ENCODE assay signal across 9 cellular contexts in the genomic region with DNA sequence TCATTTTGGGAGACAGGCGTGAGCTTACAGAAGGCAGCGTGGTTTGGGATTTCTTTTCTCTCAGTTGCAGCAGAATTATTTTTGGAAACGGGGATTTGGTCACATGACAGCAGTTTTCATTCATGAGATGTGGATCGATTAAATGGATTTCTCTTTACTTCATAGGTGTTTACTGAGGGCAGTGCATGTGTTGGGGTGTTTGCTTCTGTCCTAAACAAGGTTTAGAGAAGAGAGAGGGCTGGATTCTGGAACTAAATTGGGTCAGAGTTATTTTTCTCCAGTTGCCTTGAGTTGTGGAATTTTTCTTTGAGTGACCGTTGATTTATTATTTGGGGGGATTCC. TPM values are rescaled to one million over a fixed set of nuclear protein-coding genes. Genes with fewer than 3 reads are reported as not detected.
A peak's percentile ranks its signal among the peaks of the same experiment; 100 is the strongest.
DNase-seq lines count a peak whose midpoint lies in the region; ATAC-seq and TF ChIP-seq lines count a peak whose summit lies in the region.
"Had no signal": no experiment of that assay in that cellular context is flagged by ENCODE, and none has a peak within 500 bp of the region (broad histone marks: within the 10 kb centered on the region; RNA-seq: fewer than 3 reads in every experiment).

No MANE protein-coding gene starts in this region.

- CTCF ChIA-PET in activated CD4-positive, alpha-beta T cell treated with anti-CD3 and anti-CD28 coated beads for 36 hours (lab: Charles Lee) = interaction anchor here (0.9 to 1.1 kb wide), 2 partner anchors 10 to 27 kb away, joined by 3 to 4 read pairs; no protein-coding TSS in a partner anchor
- CTCF ChIA-PET in activated CD4-positive, alpha-beta T cell treated with anti-CD3 and anti-CD28 coated beads, Interleukin-2, amount 10 ng/mL, durations not matched to agents 7 days and 5 days (lab: Charles Lee) = no interaction called here

- POLR2A ChIA-PET in activated CD4-positive, alpha-beta T cell treated with anti-CD3 and anti-CD28 coated beads for 36 hours (lab: Charles Lee) = interaction anchor here (0.7 kb wide), 1 partner anchor 55 kb away, joined by 3 read pairs; no protein-coding TSS in a partner anchor
- POLR2A ChIA-PET in activated CD4-positive, alpha-beta T cell treated with anti-CD3 and anti-CD28 coated beads, Interleukin-2, amount 10 ng/mL, durations not matched to agents 7 days and 5 days (lab: Charles Lee) = no interaction called here

- no peaks in the 10 kb centered on the region for H3K36me3 ChIP-seq in mesodermal cell (ENCODE audit: control insufficient read depth, insufficient read depth, low read length)
- H3K36me3 ChIP-seq in transverse colon = no peaks in the 10 kb centered on the region

- intact Hi-C loops in activated CD4-positive, alpha-beta T cell treated with anti-CD3 and anti-CD28 coated beads for 36 hours (cut with DNase I, micrococcal nuclease) = no loop called here
- intact Hi-C loops in transverse colon (cut with DNase I; ENCODE audit: low total_unique reads) = no loop called here

- TF ChIP-seq CTCF in brain (conservative IDR thresholded peaks at IDR 0.05) (no peak), transverse colon (IDR thresholded peaks at IDR 0.05) (no peak), omental fat pad (IDR thresholded peaks at IDR 0.05) (no peak)

- H3K4me1 ChIP-seq in mesodermal cell (ENCODE audit: control insufficient read depth, insufficient read depth, low read length, poor library complexity, severe bottlenecking) (peaks cover 28% of the 10 kb centered on the region), transverse colon (peaks cover 37 to 75% (median 58%) of the 10 kb centered on the region in 4 donors)

- H3K36me3 Mint-ChIP-seq in activated CD4-positive, alpha-beta T cell treated with anti-CD3 and anti-CD28 coated beads for 36 hours (ENCODE audit: low read depth) = peaks cover 7% of the 10 kb centered on the region
- peaks cover 8% of the 10 kb centered on the region for H3K36me3 Mint-ChIP-seq in activated CD4-positive, alpha-beta T cell treated with anti-CD3 and anti-CD28 coated beads, Interleukin-2, amount 10 ng/mL, durations not matched to agents 7 days and 5 days (ENCODE audit: low read depth)
- H3K36me3 Mint-ChIP-seq in brain = peaks cover 14% of the 10 kb centered on the region

- no peaks in the 10 kb centered on the region for H3K27me3 ChIP-seq in transverse colon

- no peak overlapping the region for H3K4me3 Mint-ChIP-seq in activated CD4-positive, alpha-beta T cell treated with anti-CD3 and anti-CD28 coated beads for 36 hours
- H3K4me3 Mint-ChIP-seq in activated CD4-positive, alpha-beta T cell treated with anti-CD3 and anti-CD28 coated beads, Interleukin-2, amount 10 ng/mL, durations not matched to agents 7 days and 5 days = no peak overlapping the region
- H3K4me3 Mint-ChIP-seq in brain = peak overlapping the region; percentile 62 to 87 (median 83)
- H3K4me3 Mint-ChIP-seq: activated CD8-positive, alpha-beta T cell treated with anti-CD3 and anti-CD28 coated beads, Interleukin-2, amount 10 ng/mL, durations not matched to agents 7 days and 5 days had no signal

- TF ChIP-seq EP300 in transverse colon (IDR thresholded peaks at IDR 0.05; ENCODE audit: low read depth) = no peak

- WGBS in mesodermal cell (ENCODE audit: insufficient coverage in 2 of 2), 2 experiments = 80 to 83% methylated on average over 1 to 2 of the region's 5 CpGs
- WGBS in transverse colon (ENCODE audit: low coverage in 1 of 2), 2 donors = 13 to 25% methylated on average over 5 of the region's 5 CpGs

- no peak for ATAC-seq in activated CD4-positive, alpha-beta T cell treated with anti-CD3 and anti-CD28 coated beads for 36 hours
- ATAC-seq in omental fat pad (ENCODE audit: low FRiP score) = no peak
- ATAC-seq: activated CD8-positive, alpha-beta T cell treated with anti-CD3 and anti-CD28 coated beads, Interleukin-2, amount 10 ng/mL, durations not matched to agents 7 days and 5 days had no signal

- H3K27ac Mint-ChIP-seq in activated CD4-positive, alpha-beta T cell treated with anti-CD3 and anti-CD28 coated beads for 36 hours = peak overlapping the region; percentile 23
- H3K27ac Mint-ChIP-seq in activated CD4-positive, alpha-beta T cell treated with anti-CD3 and anti-CD28 coated beads, Interleukin-2, amount 10 ng/mL, durations not matched to agents 7 days and 5 days = no peak overlapping the region
- peak overlapping the region; percentile 90 to 98 (median 96) for H3K27ac Mint-ChIP-seq in brain
- H3K27ac Mint-ChIP-seq: activated CD8-positive, alpha-beta T cell treated with anti-CD3 and anti-CD28 coated beads, Interleukin-2, amount 10 ng/mL, durations not matched to agents 7 days and 5 days had no signal

- in situ Hi-C loops in transverse colon (cut with MboI; ENCODE audit: low pct_ligation_motif_present in 1 of 4, low pct_unique_long_range_greater_than_20kb in 1 of 4, low sequenced_read_pairs in 3 of 4) = no loop called here

- H3K4me3 ChIP-seq in mesodermal cell (ENCODE audit: extremely low read depth, insufficient read depth, low read length, poor library complexity, severe bottlenecking) (no peak overlapping the region), transverse colon (peak overlapping the region in 1 of 4 donors; percentile 1)

- DNase-seq in activated CD4-positive, alpha-beta T cell treated with anti-CD3 and anti-CD28 coated beads for 36 hours = no peak
- no peak for DNase-seq in activated CD4-positive, alpha-beta T cell treated with anti-CD3 and anti-CD28 coated beads, Interleukin-2, amount 10 ng/mL, durations not matched to agents 7 days and 5 days
- DNase-seq in transverse colon = no peak
- no peak for DNase-seq in NCI-H2227 treated with DMSO at 0.1 percent for 48 hours (lab: John Stamatoyannopoulos, UW)
- no peak for DNase-seq in omental fat pad (ENCODE audit: low spot score)
- no peak for DNase-seq in CD1c-positive myeloid dendritic cell (ENCODE audit: extremely low spot score)
- DNase-seq: activated CD8-positive, alpha-beta T cell treated with anti-CD3 and anti-CD28 coated beads, Interleukin-2, amount 10 ng/mL, durations not matched to agents 7 days and 5 days had no signal

- H3K27me3 Mint-ChIP-seq in activated CD4-positive, alpha-beta T cell treated with anti-CD3 and anti-CD28 coated beads for 36 hours = no peaks in the 10 kb centered on the region
- no peaks in the 10 kb centered on the region for H3K27me3 Mint-ChIP-seq in activated CD4-positive, alpha-beta T cell treated with anti-CD3 and anti-CD28 coated beads, Interleukin-2, amount 10 ng/mL, durations not matched to agents 7 days and 5 days
- no peaks in the 10 kb centered on the region for H3K27me3 Mint-ChIP-seq in brain

- no peaks in the 10 kb centered on the region for H3K9me3 Mint-ChIP-seq in activated CD4-positive, alpha-beta T cell treated with anti-CD3 and anti-CD28 coated beads for 36 hours (ENCODE audit: low read depth)
- H3K9me3 Mint-ChIP-seq in activated CD4-positive, alpha-beta T cell treated with anti-CD3 and anti-CD28 coated beads, Interleukin-2, amount 10 ng/mL, durations not matched to agents 7 days and 5 days = peaks cover 4% of the 10 kb centered on the region
- H3K9me3 Mint-ChIP-seq in brain = peaks cover 4 to 20% (median 11%) of the 10 kb centered on the region in 5 experiments

- no peak for TF ChIP-seq POLR2A in transverse colon (IDR thresholded peaks at IDR 0.05)

- peak overlapping the region; percentile 85 for H3K27ac ChIP-seq in mesodermal cell (ENCODE audit: low read depth, low read length, severe bottlenecking)
- H3K27ac ChIP-seq in transverse colon = peak overlapping the region; percentile 75 to 86 (median 82)

- peaks cover 11% of the 10 kb centered on the region for H3K4me1 Mint-ChIP-seq in activated CD4-positive, alpha-beta T cell treated with anti-CD3 and anti-CD28 coated beads for 36 hours
- H3K4me1 Mint-ChIP-seq in activated CD4-positive, alpha-beta T cell treated with anti-CD3 and anti-CD28 coated beads, Interleukin-2, amount 10 ng/mL, durations not matched to agents 7 days and 5 days = peaks cover 6% of the 10 kb centered on the region
- H3K4me1 Mint-ChIP-seq in brain = peaks cover 67% of the 10 kb centered on the region

- H3K9me3 ChIP-seq in mesodermal cell (ENCODE audit: control insufficient read depth, low read length) = peaks cover 1% of the 10 kb centered on the region
- H3K9me3 ChIP-seq in transverse colon = peaks cover 0 to 3% of the 10 kb centered on the region in 2 donors

RNA-seq across cellular contexts. Expression of a gene that starts 18.6 kb away (rescaled TPM):
- 10 to 100 TPM; 22.4 to 23.6 TPM for total RNA-seq in activated CD4-positive, alpha-beta T cell treated with anti-CD3 and anti-CD28 coated beads for 36 hours
- 10 to 100 TPM; 23.7 to 24.1 TPM for total RNA-seq in activated CD4-positive, alpha-beta T cell treated with anti-CD3 and anti-CD28 coated beads, Interleukin-2, amount 10 ng/mL, durations not matched to agents 7 days and 5 days
- 28.8 TPM for polyA plus RNA-seq in brain (ENCODE audit: insufficient read depth, low read depth, low replicate concordance)
- 33.3 TPM for polyA plus RNA-seq in mesodermal cell (2013, experiment 1 of 2)
- polyA plus RNA-seq in mesodermal cell (2013, experiment 2 of 2) = 26.3 TPM
- total RNA-seq in transverse colon (100 to 1,000 TPM in 3 of 4 donors, 10 to 100 TPM in 1; 91.7 to 247 (median 115) TPM), omental fat pad (10 to 100 TPM; 21.4 to 42.9 (median 37.0) TPM)

Comparison
In these comparisons a context has a peak if more than half of its experiments do, and no peak if none do; other contexts are left out.
1. H3K4me3 Mint-ChIP-seq: peak in brain (5 of 5); none in activated CD4-positive, alpha-beta T cell treated with anti-CD3 and anti-CD28 coated beads for 36 hours (single experiment) and activated CD4-positive, alpha-beta T cell treated with anti-CD3 and anti-CD28 coated beads, Interleukin-2, amount 10 ng/mL, durations not matched to agents 7 days and 5 days (single experiment).